19 cellular contexts compared by ENCODE assay signal in the genomic region with DNA sequence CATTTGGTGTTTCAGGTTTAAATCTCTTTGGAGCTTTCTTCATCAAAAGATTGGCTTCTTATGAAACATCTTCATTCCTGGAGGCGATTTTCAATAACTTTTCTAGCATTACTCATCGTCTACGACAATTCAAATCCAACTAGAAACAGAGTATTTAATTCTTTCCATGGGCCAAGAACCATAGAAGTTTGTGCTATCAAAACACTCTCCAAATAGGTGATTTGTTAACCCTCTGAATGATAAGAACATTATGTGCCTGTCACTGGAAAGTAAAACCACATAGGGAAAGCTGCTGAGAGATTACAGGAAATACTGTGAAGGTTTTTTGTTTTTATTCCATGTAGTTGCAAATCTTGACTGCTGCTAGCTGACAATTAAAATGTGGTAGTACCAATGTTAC.
DNase-seq lines count a peak whose midpoint lies in the region; TF ChIP-seq lines count a peak whose summit lies in the region.
"Had no signal": no experiment of that assay in that cellular context is flagged by ENCODE, and none has a peak within 500 bp of the region (broad histone marks: within the 10 kb centered on the region; RNA-seq: fewer than 3 reads in every experiment).

No MANE protein-coding gene starts in this region.

- DNase-seq in GM04504 (ENCODE audit: low read depth) (peak; percentile 28), astrocyte of the spinal cord (ENCODE audit: low read depth, low spot score) (peak; percentile 78), foreskin fibroblast (peak; percentile 36 to 69), skeletal muscle cell (ENCODE audit: low read depth) (peak; percentile 63), substantia nigra (lab: John Stamatoyannopoulos, UW) (no peak), COR-L47 (lab: John Stamatoyannopoulos, UW) (no peak), NCI-H146 (lab: John Stamatoyannopoulos, UW) (no peak)
- DNase-seq in activated CD4-positive, CD25-positive, alpha-beta regulatory T cell (lab: John Stamatoyannopoulos, UW): no peak
- DNase-seq: activated CD8-positive, alpha-beta T cell treated with anti-CD3 and anti-CD28 coated beads for 36 hours; activated naive CD8-positive, alpha-beta T cell treated with anti-CD3 and anti-CD28 coated beads, Interleukin-2, amount 10 ng/mL, durations not matched to agents 7 days and 5 days; C1 segment of cervical spinal cord; DND-41; erythroblast; left ventricle myocardium superior; naive B cell; NCI-H2029 treated with DMSO at 0.1 percent for 48 hours; NCI-H524 treated with DMSO at 0.1 percent for 48 hours; PC-9 had no signal

- TF ChIP-seq CTCF in astrocyte of the spinal cord (IDR thresholded peaks at IDR 0.05; ENCODE audit: low read depth, low read length) (no peak), foreskin fibroblast (IDR thresholded peaks at IDR 0.05; ENCODE audit: low read depth, low read length) (no peak)

- in situ Hi-C loops in astrocyte of the spinal cord (cut with HindIII; ENCODE audit: low sequenced_read_pairs): no loop called here

- H3K4me3 ChIP-seq in astrocyte of the spinal cord (ENCODE audit: low read depth, low read length) (no peak overlapping the region), foreskin fibroblast (ENCODE audit: low read depth in 1 of 2, low read length in 2 of 2) (no peak overlapping the region), skeletal muscle cell (ENCODE audit: low read depth, low read length) (no peak overlapping the region)
- H3K4me3 ChIP-seq: PC-9, suprapubic skin had no signal

- no peak overlapping the region for H3K27ac ChIP-seq in substantia nigra (ENCODE audit: low read depth, low read length, poor library complexity, severe bottlenecking)
- H3K27ac ChIP-seq: PC-9, suprapubic skin had no signal

Comparison
In these comparisons a context has a peak if more than half of its experiments do, and no peak if none do; other contexts are left out.
1. DNase-seq: peak in GM04504 (single experiment), astrocyte of the spinal cord (single experiment), foreskin fibroblast (2 of 2) and skeletal muscle cell (single experiment); none in substantia nigra (0 of 49), COR-L47 (single experiment), activated CD4-positive, CD25-positive, alpha-beta regulatory T cell (0 of 4) and NCI-H146 (single experiment).